In genomic region chr3:9951598-9951961, GRCh38 we compare ENCODE assay signal across 1 cellular context.
TF ChIP-seq lines count a peak whose summit lies in the region.

No MANE protein-coding gene starts in this region.

TF ChIP-seq in K562, 482 proteins besides CTCF, POLR2A, EP300 and RAD21 (continues in another document):
- no peak for TF ChIP-seq KDM5B (IDR thresholded peaks at IDR 0.05; ENCODE audit: insufficient replicate concordance, low read depth, low read length)
- TF ChIP-seq SMARCA4 (IDR thresholded peaks at IDR 0.05): no peak
- no peak for TF ChIP-seq ZNF217 (CRISPR knock-in tag; IDR thresholded peaks at IDR 0.05)
- no peak for TF ChIP-seq PBX2 (CRISPR knock-in tag; IDR thresholded peaks at IDR 0.05; ENCODE audit: low read depth)
- TF ChIP-seq PBX2 (tag; conservative IDR thresholded peaks at IDR 0.05; ENCODE audit: low read depth): no peak
- TF ChIP-seq ZNF263 (CRISPR knock-in tag; IDR thresholded peaks at IDR 0.05; ENCODE audit: borderline replicate concordance): no peak
- TF ChIP-seq FUS (optimal IDR thresholded peaks at IDR 0.05; ENCODE audit: low read depth, low read length): no peak
- no peak for TF ChIP-seq TFAM (CRISPR knock-in tag; conservative IDR thresholded peaks at IDR 0.05)
- no peak for TF ChIP-seq REST (CRISPR knock-in tag; IDR thresholded peaks at IDR 0.05; ENCODE audit: low read depth)
- no peak for TF ChIP-seq CBX8 (IDR thresholded peaks at IDR 0.05; ENCODE audit: borderline replicate concordance, extremely low read depth, low read depth, low read length, poor library complexity, severe bottlenecking)
- no peak for TF ChIP-seq FOXJ3 (CRISPR knock-in tag; IDR thresholded peaks at IDR 0.05)
- no peak for TF ChIP-seq HES1 (IDR thresholded peaks at IDR 0.05; ENCODE audit: low read depth)
- no peak for TF ChIP-seq KLF10 (CRISPR knock-in tag; IDR thresholded peaks at IDR 0.05)
- TF ChIP-seq ZNF449 (CRISPR knock-in tag; IDR thresholded peaks at IDR 0.05): no peak
- TF ChIP-seq MAX (CRISPR knock-in tag; IDR thresholded peaks at IDR 0.05): no peak
- peak; percentile 44; the same call in 1 of the 2 replicates for TF ChIP-seq CBX1 (IDR thresholded peaks at IDR 0.05; ENCODE audit: low read depth)
- TF ChIP-seq ZBTB34 (CRISPR knock-in tag; IDR thresholded peaks at IDR 0.05): no peak
- TF ChIP-seq ADNP (tag; IDR thresholded peaks at IDR 0.05): peak; percentile 14; the same call in 1 of the 2 replicates
- no peak for TF ChIP-seq MYNN (IDR thresholded peaks at IDR 0.05)
- TF ChIP-seq MYNN (CRISPR knock-in tag; IDR thresholded peaks at IDR 0.05): no peak
- TF ChIP-seq ILK (tag; IDR thresholded peaks at IDR 0.05; ENCODE audit: borderline replicate concordance, low read depth): no peak
- peak; percentile 94 for TF ChIP-seq RBM25 (IDR thresholded peaks at IDR 0.05; ENCODE audit: low read depth, low read length, severe bottlenecking)
- TF ChIP-seq LEF1 (IDR thresholded peaks at IDR 0.05): no peak
- TF ChIP-seq HDAC6 (IDR thresholded peaks at IDR 0.05; ENCODE audit: low read depth, low read length): no peak
- TF ChIP-seq HNRNPK (IDR thresholded peaks at IDR 0.05; ENCODE audit: low read depth, low read length, poor library complexity, severe bottlenecking): no peak
- TF ChIP-seq BRD4 (IDR thresholded peaks at IDR 0.05): 0 out of 2 replicates have a peak, but pooled peaks have one; percentile 39
- no peak for TF ChIP-seq PREB (CRISPR knock-in tag; IDR thresholded peaks at IDR 0.05)
- no peak for TF ChIP-seq PKNOX1 (IDR thresholded peaks at IDR 0.05)
- no peak for TF ChIP-seq DLX4 (CRISPR knock-in tag; IDR thresholded peaks at IDR 0.05)
- TF ChIP-seq SAFB (IDR thresholded peaks at IDR 0.05; ENCODE audit: borderline replicate concordance, low read depth, low read length): no peak
- no peak for TF ChIP-seq MCM7 (IDR thresholded peaks at IDR 0.05)
- peak; percentile 52; the same call in 1 of the 2 replicates for TF ChIP-seq HDAC2 (IDR thresholded peaks at IDR 0.05)
- TF ChIP-seq ZNF778 (CRISPR knock-in tag; IDR thresholded peaks at IDR 0.05): no peak
- TF ChIP-seq ZNF316 (IDR thresholded peaks at IDR 0.05): no peak
- no peak for TF ChIP-seq MITF (IDR thresholded peaks at IDR 0.05)
- TF ChIP-seq SFPQ (IDR thresholded peaks at IDR 0.05; ENCODE audit: low read depth, low read length): no peak
- TF ChIP-seq SMAD4 (CRISPR knock-in tag; conservative IDR thresholded peaks at IDR 0.05): no peak
- TF ChIP-seq KHSRP (IDR thresholded peaks at IDR 0.05): no peak
- no peak for TF ChIP-seq GABPB1 (CRISPR knock-in tag; IDR thresholded peaks at IDR 0.05)
- no peak for TF ChIP-seq SIX5 (IDR thresholded peaks at IDR 0.05; ENCODE audit: borderline replicate concordance in 1 of 2, insufficient read depth in 1 of 2, low read depth in 1 of 2, low read length in 2 of 2)
